ENCODE assay signal across 8 cellular contexts in genomic region chr10:78520737-78521430, GRCh38.
DNase-seq lines count a peak whose midpoint lies in the region; ATAC-seq and TF ChIP-seq lines count a peak whose summit lies in the region.

No MANE protein-coding gene starts in this region.

- CTCF ChIA-PET in PC-9 (lab: Charles Lee), result interaction anchor here (1.0 kb wide), 1 partner anchor 15 kb away, joined by 3 read pairs; no protein-coding TSS in a partner anchor

- no peaks in the 10 kb centered on the region for H3K79me2 ChIP-seq in PC-9 (ENCODE audit: low read depth)

- 0 out of 2 replicates have a peak overlapping the region, but pooled peaks have one; percentile 5 for H3K4me2 ChIP-seq in PC-9

- no peaks in the 10 kb centered on the region for H3K9me2 ChIP-seq in PC-9 (ENCODE audit: insufficient read depth)

- POLR2A ChIA-PET in PC-9 (lab: Charles Lee; ENCODE audit: unreplicated experiment), result no interaction called here

- H3K9me3 ChIP-seq in PC-9 (ENCODE audit: insufficient read depth, low read depth), result no peaks in the 10 kb centered on the region

- H2AFZ ChIP-seq in PC-9, result no peak overlapping the region

- no peaks in the 10 kb centered on the region for H3K36me3 ChIP-seq in PC-9 (ENCODE audit: low read depth)

- no peak overlapping the region for H3K27ac ChIP-seq in PC-9

- BruUV-seq in PC-9 (replicated peaks; lab: Mats Ljungman, UMichigan), result no TSS peak

- peak; percentile 6 for DNase-seq in stimulated activated CD4-positive, alpha-beta T cell treated with anti-CD3 and anti-CD28 coated beads, Interleukin-2, amount 100 ng/mL, for 4 hours (ENCODE audit: low read depth)
- DNase-seq in stimulated activated CD4-positive, alpha-beta T cell treated with anti-CD3 and anti-CD28 coated beads, Interleukin-12 subunit alpha, Interleukin-12 subunit beta, amount 100 ng/mL, for 4 hours, result no peak
- peak; percentile 31 to 91 for DNase-seq in PC-9
- DNase-seq in fibroblast of peridontal ligament (ENCODE audit: extremely low read depth), result peak; percentile 20
- no peak for DNase-seq in amygdala (lab: John Stamatoyannopoulos, UW)

- intact Hi-C loops in PC-9 (cut with micrococcal nuclease; ENCODE audit: unreplicated experiment), result no loop called here

- H3F3A ChIP-seq in PC-9 (ENCODE audit: insufficient read depth, low read depth), result peaks cover 19% of the 10 kb centered on the region

- peaks cover 14% of the 10 kb centered on the region; the same call in 1 of the 2 replicates for H3K4me1 ChIP-seq in PC-9 (replicated peaks; ENCODE audit: insufficient read depth)

- no peaks in the 10 kb centered on the region for H3K27me3 ChIP-seq in PC-9 (ENCODE audit: insufficient read depth, low read depth)

- peak; percentile 67 for TF ChIP-seq CTCF in PC-9 (conservative IDR thresholded peaks at IDR 0.05)

- no peaks in the 10 kb centered on the region for H4K20me1 ChIP-seq in PC-9 (ENCODE audit: insufficient read depth)

- no peak overlapping the region for H3K4me3 ChIP-seq in PC-9

- ATAC-seq in GM18498 (IDR thresholded peaks at IDR 0.05; ENCODE audit: unreplicated experiment) (no peak), HG02981 (IDR thresholded peaks at IDR 0.05; ENCODE audit: unreplicated experiment) (no peak), HG03439 (IDR thresholded peaks at IDR 0.05; ENCODE audit: unreplicated experiment) (no peak)

Comparison
In these comparisons a context has a peak if more than half of its experiments do, and no peak if none do; other contexts are left out.
1. DNase-seq: peak in stimulated activated CD4-positive, alpha-beta T cell treated with anti-CD3 and anti-CD28 coated beads, Interleukin-2, amount 100 ng/mL, for 4 hours (single experiment), PC-9 (2 of 2) and fibroblast of peridontal ligament (single experiment); none in stimulated activated CD4-positive, alpha-beta T cell treated with anti-CD3 and anti-CD28 coated beads, Interleukin-12 subunit alpha, Interleukin-12 subunit beta, amount 100 ng/mL, for 4 hours (single experiment) and amygdala (0 of 56).